In genomic region chr3:123202451-123202850, GRCh38 we compare ENCODE assay signal across 8 cellular contexts. TPM values are rescaled to one million over a fixed set of nuclear protein-coding genes. Genes with fewer than 3 reads are reported as not detected.
DNase-seq lines count a peak whose midpoint lies in the region; ATAC-seq, FAIRE-seq and TF ChIP-seq lines count a peak whose summit lies in the region.

No MANE protein-coding gene starts in this region.

- no peak overlapping the region for H3K4ac ChIP-seq in neuronal stem cell (ENCODE audit: low read length)

- no peak for FAIRE-seq in GM19239 (lab: Jason Lieb, UNC)

- no peak overlapping the region for H4K8ac ChIP-seq in neuronal stem cell (ENCODE audit: low read depth, low read length)

- no peak overlapping the region for H2BK12ac ChIP-seq in neuronal stem cell (ENCODE audit: low read length)

- ATAC-seq in RWPE2 (ENCODE audit: low read depth) (no peak), HG02623 (IDR thresholded peaks at IDR 0.05; ENCODE audit: unreplicated experiment) (no peak)

- H3K23ac ChIP-seq in neuronal stem cell (ENCODE audit: low read depth, low read length, poor library complexity), result peak overlapping the region; percentile 60

- no CpG with 5 or more reads among the region's 7 CpGs for WGBS in neuronal stem cell (ENCODE audit: extremely low coverage in 2 of 2, insufficient read length in 2 of 2, insufficient replicate concordance in 1 of 2), 2 donors

- peak overlapping the region; percentile 39 for H2AK5ac ChIP-seq in neuronal stem cell (ENCODE audit: low read depth, low read length)

- H3K36me3 ChIP-seq in RWPE2 (ENCODE audit: low read depth) (peaks cover 7% of the 10 kb centered on the region), neuronal stem cell (replicated peaks in 1 of 2; ENCODE audit: control insufficient read depth in 2 of 2, insufficient read depth in 2 of 2, low read length in 2 of 2) (peaks cover 0 to 5% of the 10 kb centered on the region in 2 donors)

- H3K4me2 ChIP-seq in neuronal stem cell (ENCODE audit: insufficient read depth, low read length, poor library complexity, severe bottlenecking), result peak overlapping the region; percentile 95

- no peak overlapping the region for H3K14ac ChIP-seq in neuronal stem cell (ENCODE audit: low read length)

- peak; percentile 65 for DNase-seq in activated effector memory CD4-positive, alpha-beta T cell treated with anti-CD3 and anti-CD28 coated beads, Interleukin-2, amount 50 U/mL, for 16 hours
- no peak for DNase-seq in activated effector memory CD4-positive, alpha-beta T cell treated with Interleukin-2 at 50 U/mL for 16 hours
- no peak for DNase-seq in RWPE2 (ENCODE audit: low spot score)
- peak; percentile 16 for DNase-seq in epithelial cell of esophagus (ENCODE audit: low read depth)
- no peak for DNase-seq in neuronal stem cell (ENCODE audit: low spot score)
- no peak for DNase-seq in GM19239 (ENCODE audit: insufficient read length, low spot score)
- DNase-seq in NOMO-1 (lab: John Stamatoyannopoulos, UW; ENCODE audit: unreplicated experiment in 2 of 2), result no peak

- H3K9ac ChIP-seq in neuronal stem cell (ENCODE audit: low read depth, low read length, poor library complexity), result peak overlapping the region; percentile 97

- H3K4me1 ChIP-seq in RWPE2 (ENCODE audit: insufficient read depth, poor library complexity, severe bottlenecking) (no peaks in the 10 kb centered on the region), neuronal stem cell (ENCODE audit: control insufficient read depth in 2 of 2, insufficient read depth in 1 of 2, low read depth in 1 of 2, low read length in 2 of 2) (peaks cover 5 to 8% of the 10 kb centered on the region in 2 donors)

- peak overlapping the region; percentile 96 for H2AFZ ChIP-seq in neuronal stem cell (ENCODE audit: low read length)

- H3K9me3 ChIP-seq in RWPE2 (ENCODE audit: severe bottlenecking) (peaks cover 2% of the 10 kb centered on the region), neuronal stem cell (replicated peaks in 1 of 2; ENCODE audit: control insufficient read depth in 2 of 2, insufficient read depth in 1 of 2, low read depth in 1 of 2, low read length in 2 of 2) (peaks cover 0 to 4% of the 10 kb centered on the region in 2 donors)

- no peaks in the 10 kb centered on the region for H3K27me3 ChIP-seq in RWPE2 (ENCODE audit: insufficient read depth, poor library complexity, severe bottlenecking)
- H3K27me3 ChIP-seq in neuronal stem cell (ENCODE audit: control insufficient read depth in 3 of 3, insufficient read depth in 3 of 3, low read depth in 1 of 3, low read length in 3 of 3), result no peaks in the 10 kb centered on the region

- H2BK5ac ChIP-seq in neuronal stem cell (ENCODE audit: low read length), result peak overlapping the region; percentile 29

- H3K27ac ChIP-seq in RWPE2 (ENCODE audit: poor library complexity, severe bottlenecking) (peak overlapping the region; percentile 31), neuronal stem cell (replicated peaks; ENCODE audit: low read length) (no peak overlapping the region)

- TF ChIP-seq CTCF in RWPE2 (IDR thresholded peaks at IDR 0.05; ENCODE audit: poor library complexity, severe bottlenecking) (no peak), epithelial cell of esophagus (IDR thresholded peaks at IDR 0.05; ENCODE audit: insufficient read depth, low read depth, low read length, missing control alignments) (no peak)

- no peak overlapping the region for H3K18ac ChIP-seq in neuronal stem cell (ENCODE audit: low read length)

- H4K91ac ChIP-seq in neuronal stem cell (ENCODE audit: low read depth, low read length, poor library complexity), result no peak overlapping the region

- H3K79me1 ChIP-seq in neuronal stem cell (ENCODE audit: low read depth, low read length), result peaks cover 5% of the 10 kb centered on the region

- peak overlapping the region; percentile 42 for H2BK120ac ChIP-seq in neuronal stem cell (ENCODE audit: low read depth, low read length)

- H3K4me3 ChIP-seq in RWPE2 (ENCODE audit: severe bottlenecking), result peak overlapping the region; percentile 87
- H3K4me3 ChIP-seq in epithelial cell of esophagus (ENCODE audit: low read length), result peak overlapping the region; percentile 89
- peak overlapping the region; percentile 85 to 99 for H3K4me3 ChIP-seq in neuronal stem cell (ENCODE audit: low read length in 2 of 2)

- no peak overlapping the region for H2BK15ac ChIP-seq in neuronal stem cell (ENCODE audit: low read length)

RNA-seq across cellular contexts. Expression of gene SEC22A, which starts 0.7 kb away (rescaled TPM):
- 14.3 TPM for polyA plus RNA-seq in neuronal stem cell (2013, experiment 1 of 2)
- 13.4 TPM for polyA plus RNA-seq in neuronal stem cell (2013, experiment 2 of 2)

Comparison
In these comparisons a context has a peak if more than half of its experiments do, and no peak if none do; other contexts are left out.
1. DNase-seq: peak in activated effector memory CD4-positive, alpha-beta T cell treated with anti-CD3 and anti-CD28 coated beads, Interleukin-2, amount 50 U/mL, for 16 hours (single experiment) and epithelial cell of esophagus (single experiment); none in activated effector memory CD4-positive, alpha-beta T cell treated with Interleukin-2 at 50 U/mL for 16 hours (single experiment), RWPE2 (single experiment), neuronal stem cell (single experiment), GM19239 (single experiment) and NOMO-1 (0 of 2).
2. Peak in every context shown above with its lines, with median percentiles within 50 percentile points of each other: H3K4me3 ChIP-seq.